Comparison of ENCODE assay signal across 11 cellular contexts in genomic region chr2:201228271-201228911, GRCh38. TPM values are rescaled to one million over a fixed set of nuclear protein-coding genes. Genes with fewer than 3 reads are reported as not detected.
A peak's percentile ranks its signal among the peaks of the same experiment; 100 is the strongest.
DNase-seq lines count a peak whose midpoint lies in the region; ATAC-seq and TF ChIP-seq lines count a peak whose summit lies in the region.
"Had no signal": no experiment of that assay in that cellular context is flagged by ENCODE, and none has a peak within 500 bp of the region (broad histone marks: within the 10 kb centered on the region; RNA-seq: fewer than 3 reads in every experiment).

No MANE protein-coding gene starts in this region.

- H3K79me1 ChIP-seq in mesendoderm (ENCODE audit: low read length): no peaks in the 10 kb centered on the region

- H3K9ac ChIP-seq in mesendoderm (ENCODE audit: low read length): no peak overlapping the region

- peak overlapping the region; percentile 70 to 79 for H3K4me3 Mint-ChIP-seq in CD14-positive monocyte
- peak overlapping the region; percentile 69 for H3K4me3 Mint-ChIP-seq in activated T-helper 1 cell treated with anti-CD3 and anti-CD28 coated beads, Interleukin-12 subunit alpha, Interleukin-12 subunit beta, Interleukin-2, Interleukin-4 antibody, amounts not matched to agents 30 ng/mL and 10 ng/mL and 1 ng/mL, durations not matched to agents 14 hours and 24 hours and 36 hours
- H3K4me3 Mint-ChIP-seq: nephron had no signal

- no peaks in the 10 kb centered on the region for H3K4me1 ChIP-seq in mesendoderm (ENCODE audit: control insufficient read depth, low read depth, low read length)

- H3K56ac ChIP-seq in mesendoderm (ENCODE audit: low read length): no peak overlapping the region

- ATAC-seq in GM21825 (IDR thresholded peaks at IDR 0.05; ENCODE audit: unreplicated experiment) (no peak), GM21619 (IDR thresholded peaks at IDR 0.05; ENCODE audit: unreplicated experiment) (no peak)

- H4K8ac ChIP-seq in mesendoderm (ENCODE audit: low read depth, low read length): no peak overlapping the region

- no peak overlapping the region for H3K4ac ChIP-seq in mesendoderm (ENCODE audit: low read depth, low read length)

- peaks cover 0 to 3% (median 2%) of the 10 kb centered on the region in 3 donors for H3K27me3 Mint-ChIP-seq in CD14-positive monocyte (ENCODE audit: low read depth in 3 of 3)
- H3K27me3 Mint-ChIP-seq in activated T-helper 1 cell treated with anti-CD3 and anti-CD28 coated beads, Interleukin-12 subunit alpha, Interleukin-12 subunit beta, Interleukin-2, Interleukin-4 antibody, amounts not matched to agents 30 ng/mL and 10 ng/mL and 1 ng/mL, durations not matched to agents 14 hours and 24 hours and 36 hours (ENCODE audit: insufficient read depth): no peaks in the 10 kb centered on the region

- H2AK5ac ChIP-seq in mesendoderm (ENCODE audit: low read length): no peak overlapping the region

- no CpG with 5 or more reads among the region's 3 CpGs for WGBS in mesendoderm (ENCODE audit: extremely low coverage, insufficient coverage, low lambda C conversion rate)

- DNase-seq in CD14-positive monocyte (ENCODE audit: low spot score): no peak
- peak; percentile 27 for DNase-seq in GM03348 (ENCODE audit: low spot score)
- DNase-seq in activated T-helper 1 cell treated with anti-CD3 and anti-CD28 coated beads, Interleukin-12 subunit alpha, Interleukin-12 subunit beta, Interleukin-2, Interleukin-4 antibody, amounts not matched to agents 30 ng/mL and 10 ng/mL and 1 ng/mL, durations not matched to agents 14 hours and 24 hours and 36 hours (ENCODE audit: low spot score): no peak
- peak; percentile 47 for DNase-seq in mesendoderm
- DNase-seq in ACHN: no peak
- DNase-seq: NCI-H1417 treated with DMSO at 0.1 percent for 48 hours; NCI-H82; stimulated activated CD4-positive, alpha-beta T cell treated with anti-CD3 and anti-CD28 coated beads, Interleukin-15, amount 100 ng/mL, for 24 hours had no signal

- no peak overlapping the region for H2BK15ac ChIP-seq in mesendoderm (replicated peaks; ENCODE audit: low read depth)

- peak overlapping the region in 6 of 7 donors; percentile 10 to 88 (median 66) for H3K27ac Mint-ChIP-seq in CD14-positive monocyte
- peak overlapping the region; percentile 62 for H3K27ac Mint-ChIP-seq in activated T-helper 1 cell treated with anti-CD3 and anti-CD28 coated beads, Interleukin-12 subunit alpha, Interleukin-12 subunit beta, Interleukin-2, Interleukin-4 antibody, amounts not matched to agents 30 ng/mL and 10 ng/mL and 1 ng/mL, durations not matched to agents 14 hours and 24 hours and 36 hours
- H3K27ac Mint-ChIP-seq: nephron had no signal

- H3K27ac ChIP-seq in mesendoderm (ENCODE audit: low read depth, low read length): no peak overlapping the region

- H3K79me2 ChIP-seq in mesendoderm (ENCODE audit: control insufficient read depth, insufficient read depth, low read length): no peaks in the 10 kb centered on the region

- H3K27me3 ChIP-seq in mesendoderm (ENCODE audit: insufficient read depth, low read length, poor library complexity): no peaks in the 10 kb centered on the region

- peaks cover 34% of the 10 kb centered on the region for H3K4me1 Mint-ChIP-seq in CD14-positive monocyte
- peaks cover 50% of the 10 kb centered on the region for H3K4me1 Mint-ChIP-seq in activated T-helper 1 cell treated with anti-CD3 and anti-CD28 coated beads, Interleukin-12 subunit alpha, Interleukin-12 subunit beta, Interleukin-2, Interleukin-4 antibody, amounts not matched to agents 30 ng/mL and 10 ng/mL and 1 ng/mL, durations not matched to agents 14 hours and 24 hours and 36 hours (ENCODE audit: low read depth)

- no peak overlapping the region for H3K23ac ChIP-seq in mesendoderm (ENCODE audit: low read length)

- H2BK5ac ChIP-seq in mesendoderm (ENCODE audit: low read length): no peak overlapping the region

- in situ Hi-C loops in ACHN (cut with HindIII; ENCODE audit: low pct_ligation_motif_present, low pct_unique_long_range_greater_than_20kb, low sequenced_read_pairs): no loop called here

- no peak for TF ChIP-seq CTCF in CD14-positive monocyte (IDR thresholded peaks at IDR 0.05)

- no peaks in the 10 kb centered on the region for H3K9me3 Mint-ChIP-seq in CD14-positive monocyte
- H3K9me3 Mint-ChIP-seq in activated T-helper 1 cell treated with anti-CD3 and anti-CD28 coated beads, Interleukin-12 subunit alpha, Interleukin-12 subunit beta, Interleukin-2, Interleukin-4 antibody, amounts not matched to agents 30 ng/mL and 10 ng/mL and 1 ng/mL, durations not matched to agents 14 hours and 24 hours and 36 hours: no peaks in the 10 kb centered on the region
- H3K9me3 Mint-ChIP-seq: nephron had no signal

- H4K5ac ChIP-seq in mesendoderm (ENCODE audit: low read length): no peak overlapping the region

- H2BK120ac ChIP-seq in mesendoderm (ENCODE audit: low read depth, low read length): no peak overlapping the region

- intact Hi-C loops in CD14-positive monocyte (cut with micrococcal nuclease): loop anchor here in 1 of 2 donors (5.0 kb wide), 1 partner anchor 36 kb away; no protein-coding TSS in a partner anchor
- intact Hi-C loops in activated T-helper 1 cell treated with anti-CD3 and anti-CD28 coated beads, Interleukin-12 subunit alpha, Interleukin-12 subunit beta, Interleukin-2, Interleukin-4 antibody, amounts not matched to agents 30 ng/mL and 10 ng/mL and 1 ng/mL, durations not matched to agents 14 hours and 24 hours and 36 hours (cut with micrococcal nuclease): no loop called here

- no peak overlapping the region for H3K18ac ChIP-seq in mesendoderm (ENCODE audit: low read length)

- H3K4me2 ChIP-seq in mesendoderm (ENCODE audit: low read length): no peak overlapping the region

- H3K36me3 Mint-ChIP-seq in CD14-positive monocyte: peaks cover 0 to 4% of the 10 kb centered on the region in 2 donors
- H3K36me3 Mint-ChIP-seq in activated T-helper 1 cell treated with anti-CD3 and anti-CD28 coated beads, Interleukin-12 subunit alpha, Interleukin-12 subunit beta, Interleukin-2, Interleukin-4 antibody, amounts not matched to agents 30 ng/mL and 10 ng/mL and 1 ng/mL, durations not matched to agents 14 hours and 24 hours and 36 hours (ENCODE audit: low read depth): peaks cover 7% of the 10 kb centered on the region

- no peak overlapping the region for H3K4me3 ChIP-seq in mesendoderm (ENCODE audit: low read length)

- H3K36me3 ChIP-seq in mesendoderm (ENCODE audit: control insufficient read depth, insufficient read depth, low read length): no peaks in the 10 kb centered on the region

RNA-seq across cellular contexts. Expression of gene CASP8, which starts 31.9 kb away (rescaled TPM):
- 10 to 100 TPM; 40.0 to 80.7 TPM for polyA plus RNA-seq in CD14-positive monocyte
- 40.5 and 40.6 TPM in 2 replicates for total RNA-seq in activated T-helper 1 cell treated with anti-CD3 and anti-CD28 coated beads, Interleukin-12 subunit alpha, Interleukin-12 subunit beta, Interleukin-2, Interleukin-4 antibody, amounts not matched to agents 30 ng/mL and 10 ng/mL and 1 ng/mL, durations not matched to agents 14 hours and 24 hours and 36 hours
- 5.6 TPM for polyA plus RNA-seq in mesendoderm (2013, experiment 1 of 2)
- 6.0 TPM for polyA plus RNA-seq in mesendoderm (2013, experiment 2 of 2)

RNA-seq across cellular contexts. Expression of gene CASP10, which starts 45.5 kb away (rescaled TPM):
- polyA plus RNA-seq in CD14-positive monocyte: 10 to 100 TPM; 17.7 to 18.9 TPM
- 13.5 and 15.7 TPM in 2 replicates for total RNA-seq in activated T-helper 1 cell treated with anti-CD3 and anti-CD28 coated beads, Interleukin-12 subunit alpha, Interleukin-12 subunit beta, Interleukin-2, Interleukin-4 antibody, amounts not matched to agents 30 ng/mL and 10 ng/mL and 1 ng/mL, durations not matched to agents 14 hours and 24 hours and 36 hours
- 2.7 TPM for polyA plus RNA-seq in mesendoderm (2013, experiment 1 of 2)
- polyA plus RNA-seq in mesendoderm (2013, experiment 2 of 2): 2.8 TPM

Comparison
In these comparisons a context has a peak if more than half of its experiments do, and no peak if none do; other contexts are left out.
1. DNase-seq: peak in GM03348 (single experiment) and mesendoderm (single experiment); none in CD14-positive monocyte (single experiment), activated T-helper 1 cell treated with anti-CD3 and anti-CD28 coated beads, Interleukin-12 subunit alpha, Interleukin-12 subunit beta, Interleukin-2, Interleukin-4 antibody, amounts not matched to agents 30 ng/mL and 10 ng/mL and 1 ng/mL, durations not matched to agents 14 hours and 24 hours and 36 hours (single experiment) and ACHN (single experiment).